In genomic region chr13:113245858-113246791, GRCh38 we compare ENCODE assay signal across 15 cellular contexts. TPM values are rescaled to one million over a fixed set of nuclear protein-coding genes. Genes with fewer than 3 reads are reported as not detected.
DNase-seq lines count a peak whose midpoint lies in the region; ATAC-seq, FAIRE-seq and TF ChIP-seq lines count a peak whose summit lies in the region.
"Had no signal": no experiment of that assay in that cellular context is flagged by ENCODE, and none has a peak within 500 bp of the region (broad histone marks: within the 10 kb centered on the region; RNA-seq: fewer than 3 reads in every experiment).

No MANE protein-coding gene starts in this region.

- POLR2A ChIA-PET in AG04449 (lab: Yijun Ruan, JAX) (no interaction called here), HCT116 (lab: Charles Lee) (no interaction called here), K562 (lab: Yijun Ruan, JAX) (no interaction called here)

- TF ChIP-seq POLR2A in HCT116 (IDR thresholded peaks at IDR 0.05; ENCODE audit: borderline replicate concordance, extremely low read depth, insufficient read depth, insufficient read length) (no peak), K562 (conservative IDR thresholded peaks at IDR 0.05) (no peak)

- no peaks in the 10 kb centered on the region for H3K4me1 Mint-ChIP-seq in activated T-cell treated with anti-CD3 and anti-CD28 coated beads, Interleukin-2, amount 50 U/mL, for 24 hours (ENCODE audit: low read depth)
- H3K4me1 Mint-ChIP-seq: immature natural killer cell had no signal

- ATAC-seq in HCT116 (peak; percentile 77), K562 (peak; percentile 72), left lung (peak; percentile 94), GM18861 (IDR thresholded peaks at IDR 0.05; ENCODE audit: unreplicated experiment) (no peak), GM18907 (IDR thresholded peaks at IDR 0.05; ENCODE audit: unreplicated experiment) (no peak)

- H3K9me3 ChIP-seq in HCT116 (ENCODE audit: control insufficient read depth in 1 of 2, insufficient read depth in 1 of 2, low read depth in 1 of 2, low read length in 2 of 2), result no peaks in the 10 kb centered on the region
- no peaks in the 10 kb centered on the region for H3K9me3 ChIP-seq in K562 (replicated peaks; ENCODE audit: control insufficient read depth, insufficient read depth, low read depth, low read length)
- H3K9me3 ChIP-seq in left lung, result no peaks in the 10 kb centered on the region
- H3K9me3 ChIP-seq: BLaER1 treated with 17β-estradiol and CSF1 and Interleukin-3, amounts not matched to agents 10 nM and 100 nM had no signal

- H2AFZ ChIP-seq in HCT116 (ENCODE audit: low read depth, low read length, poor library complexity, severe bottlenecking), result no peak overlapping the region
- no peak overlapping the region for H2AFZ ChIP-seq in K562 (ENCODE audit: low read depth, low read length)

- 69% methylated on average over 8 of the region's 10 CpGs for whole genome bisulfite sequencing in K562 (ENCODE audit: insufficient coverage, low coverage, missing lambda C conversion rate)

- H3K9me3 Mint-ChIP-seq in activated T-cell treated with anti-CD3 and anti-CD28 coated beads, Interleukin-2, amount 50 U/mL, for 24 hours, result no peaks in the 10 kb centered on the region
- H3K9me3 Mint-ChIP-seq: immature natural killer cell had no signal

- H3K4me1 ChIP-seq in HCT116 (ENCODE audit: control insufficient read depth in 1 of 2, insufficient read depth in 2 of 2, low read length in 2 of 2), result no peaks in the 10 kb centered on the region
- no peaks in the 10 kb centered on the region for H3K4me1 ChIP-seq in K562 (replicated peaks in 1 of 2; ENCODE audit: control insufficient read depth in 2 of 2, insufficient read depth in 2 of 2, low read length in 2 of 2)
- no peaks in the 10 kb centered on the region for H3K4me1 ChIP-seq in left lung
- H3K4me1 ChIP-seq: BLaER1 treated with 17β-estradiol and CSF1 and Interleukin-3, amounts not matched to agents 10 nM and 100 nM had no signal

- in situ Hi-C loops in K562 (cut with MboI), result no loop called here

- RAD21 ChIA-PET in HCT116 (lab: Charles Lee; ENCODE audit: low non-redundant PET in 1 of 2, low total read pairs in 2 of 2, uncharacterized antibody in 2 of 2, unreplicated experiment in 2 of 2), result no interaction called here

- FAIRE-seq in K562 (lab: Jason Lieb, UNC), result no peak
- FAIRE-seq: GM12892 had no signal

- H3K9ac ChIP-seq in HCT116 (ENCODE audit: low read length), result no peak overlapping the region
- no peak overlapping the region for H3K9ac ChIP-seq in K562 (ENCODE audit: insufficient read depth in 1 of 2, low read depth in 2 of 2, low read length in 2 of 2)
- H3K9ac ChIP-seq: BLaER1 treated with 17β-estradiol and CSF1 and Interleukin-3, amounts not matched to agents 10 nM and 100 nM had no signal

- no peaks in the 10 kb centered on the region for H3K9me1 ChIP-seq in K562 (ENCODE audit: control insufficient read depth, insufficient read depth, low read length)

- H3K27ac ChIP-seq in HCT116 (ENCODE audit: low read depth, low read length) (no peak overlapping the region), K562 (ENCODE audit: extremely low read depth, low read depth, low read length) (no peak overlapping the region), left lung (no peak overlapping the region)
- H3K27ac ChIP-seq: BLaER1 treated with 17β-estradiol and CSF1 and Interleukin-3, amounts not matched to agents 10 nM and 100 nM had no signal

- no peak overlapping the region for H3K4me3 Mint-ChIP-seq in activated T-cell treated with anti-CD3 and anti-CD28 coated beads, Interleukin-2, amount 50 U/mL, for 24 hours
- H3K4me3 Mint-ChIP-seq: immature natural killer cell had no signal

- BruUV-seq in HCT116 (replicated peaks; lab: Mats Ljungman, UMichigan), result no TSS peak
- no TSS peak for BruUV-seq in K562 (replicated peaks; lab: Mats Ljungman, UMichigan)

- peaks cover 42 to 69% of the 10 kb centered on the region in 2 experiments for H3K36me3 ChIP-seq in HCT116 (ENCODE audit: control insufficient read depth in 1 of 2, insufficient read depth in 2 of 2, low read length in 2 of 2)
- H3K36me3 ChIP-seq in K562 (ENCODE audit: control insufficient read depth, insufficient read depth, low read length), result peaks cover 92% of the 10 kb centered on the region; the same call in 2 of the 3 replicates
- peaks cover 2 to 100% of the 10 kb centered on the region in 2 donors for H3K36me3 ChIP-seq in left lung

- peak; percentile 34; the same call in 1 of the 2 replicates for TF ChIP-seq RAD21 in HCT116 (IDR thresholded peaks at IDR 0.05; ENCODE audit: low read depth)
- peak in 1 of 2 experiments; percentile 35; a peak in 2 of 4 replicates for TF ChIP-seq RAD21 in K562 (CRISPR knock-in tag; conservative IDR thresholded peaks at IDR 0.05 in 1 of 2, IDR thresholded peaks at IDR 0.05 in 1 of 2)

- H3K27me3 ChIP-seq in HCT116 (ENCODE audit: insufficient read depth, low read length) (no peaks in the 10 kb centered on the region), K562 (ENCODE audit: control insufficient read depth in 2 of 2, insufficient read depth in 2 of 2, low read length in 2 of 2) (no peaks in the 10 kb centered on the region), left lung (no peaks in the 10 kb centered on the region)
- H3K27me3 ChIP-seq: BLaER1 treated with 17β-estradiol and CSF1 and Interleukin-3, amounts not matched to agents 10 nM and 100 nM had no signal

- no peaks in the 10 kb centered on the region for H3K79me2 ChIP-seq in HCT116 (ENCODE audit: insufficient read depth, low read length)
- no peaks in the 10 kb centered on the region for H3K79me2 ChIP-seq in K562 (ENCODE audit: control insufficient read depth, insufficient read depth, low read length)

- H3K36me3 Mint-ChIP-seq in activated T-cell treated with anti-CD3 and anti-CD28 coated beads, Interleukin-2, amount 50 U/mL, for 24 hours (ENCODE audit: low read depth), result peaks cover 99% of the 10 kb centered on the region

- DNase-seq in AG04449 (ENCODE audit: low read depth, low spot score) (no peak), HCT116 (ENCODE audit: low read depth, low spot score) (no peak), K562 (ENCODE audit: extremely low read depth in 1 of 4, low spot score in 3 of 4) (peak in 2 of 4 experiments; percentile 22 to 32), left lung (peak in 1 of 2 donors; percentile 65), NCI-H82 treated with DMSO at 0.1 percent for 48 hours (lab: John Stamatoyannopoulos, UW; ENCODE audit: unreplicated experiment) (no peak)
- DNase-seq in activated T-cell treated with anti-CD3 and anti-CD28 coated beads, Interleukin-2, amount 50 U/mL, for 24 hours, result no peak
- DNase-seq: activated CD4-positive, alpha-beta T cell treated with anti-CD3 and anti-CD28 coated beads for 48 hours; activated naive CD4-positive, alpha-beta T cell treated with Interleukin-2 at 50 U/mL for 16 hours; immature natural killer cell; NCI-H2227 treated with DMSO at 0.1 percent for 48 hours; SHP77 treated with DMSO at 0.1 percent for 48 hours had no signal

- H4K20me1 ChIP-seq in HCT116 (ENCODE audit: insufficient read depth) (no peaks in the 10 kb centered on the region), K562 (replicated peaks; ENCODE audit: control insufficient read depth, insufficient read depth, low read length) (no peaks in the 10 kb centered on the region)

- TF ChIP-seq EP300 in K562 (IDR thresholded peaks at IDR 0.05; ENCODE audit: low read length), result no peak

- CTCF ChIA-PET in AG04449 (lab: Yijun Ruan, JAX), result no interaction called here
- CTCF ChIA-PET in HCT116 (lab: Charles Lee), result interaction anchor here (1.0 kb wide), 1 partner anchor 12 kb away, joined by 3 read pairs; no protein-coding TSS in a partner anchor
- CTCF ChIA-PET in K562 (lab: Yijun Ruan, JAX; ENCODE audit: low intra/inter-chr PET ratio), result interaction anchor here (1.3 kb wide), 1 partner anchor 148 kb away, joined by 6 read pairs; no protein-coding TSS in a partner anchor

- H3K27ac Mint-ChIP-seq in activated T-cell treated with anti-CD3 and anti-CD28 coated beads, Interleukin-2, amount 50 U/mL, for 24 hours, result no peak overlapping the region

- no peaks in the 10 kb centered on the region for H3K9me2 ChIP-seq in HCT116 (ENCODE audit: insufficient read depth)

- H3K27me3 Mint-ChIP-seq in activated T-cell treated with anti-CD3 and anti-CD28 coated beads, Interleukin-2, amount 50 U/mL, for 24 hours, result no peaks in the 10 kb centered on the region

- intact Hi-C loops in HCT116 (cut with micrococcal nuclease), result no loop called here
- intact Hi-C loops in K562 (cut with micrococcal nuclease), result no loop called here
- intact Hi-C loops in left lung (cut with DNase I), result no loop called here

- TF ChIP-seq CTCF in AG04449 (IDR thresholded peaks at IDR 0.05; ENCODE audit: insufficient read depth, low read length, missing control alignments) (peak; percentile 25), HCT116 (IDR thresholded peaks at IDR 0.05 in 2 of 3, conservative IDR thresholded peaks at IDR 0.05 in 1 of 3; ENCODE audit: borderline replicate concordance in 1 of 3, insufficient read depth in 1 of 3, low read depth in 2 of 3, low read length in 2 of 3) (peak; percentile 23 to 52 (median 50); a peak in 4 of 6 replicates), K562 (IDR thresholded peaks at IDR 0.05 in 2 of 3, conservative IDR thresholded peaks at IDR 0.05 in 1 of 3; ENCODE audit: insufficient read depth in 2 of 3, low read depth in 1 of 3, low read length in 3 of 3) (peak; percentile 40 to 56 (median 46); a peak in 5 of 6 replicates), left lung (IDR thresholded peaks at IDR 0.05) (peak; percentile 24 to 35)

- no peak overlapping the region for H3K4me3 ChIP-seq in AG04449 (ENCODE audit: low read depth, low read length)
- no peak overlapping the region for H3K4me3 ChIP-seq in HCT116 (replicated peaks in 1 of 2; ENCODE audit: low read depth in 1 of 2, low read length in 2 of 2)
- no peak overlapping the region for H3K4me3 ChIP-seq in K562
- no peak overlapping the region for H3K4me3 ChIP-seq in left lung
- H3K4me3 ChIP-seq: BLaER1 treated with 17β-estradiol and CSF1 and Interleukin-3, amounts not matched to agents 10 nM and 100 nM had no signal

- no peak overlapping the region for H3K4me2 ChIP-seq in HCT116 (ENCODE audit: low read length)
- no peak overlapping the region for H3K4me2 ChIP-seq in K562 (ENCODE audit: insufficient read depth, low read length)
- H3K4me2 ChIP-seq: BLaER1 treated with 17β-estradiol and CSF1 and Interleukin-3, amounts not matched to agents 10 nM and 100 nM had no signal

RNA-seq across cellular contexts. Expression of gene CUL4A, which starts 36.7 kb away (rescaled TPM):
- total RNA-seq in HCT116 (2021; ENCODE audit: unreplicated experiment), result 76.5 TPM
- polyA plus RNA-seq in HCT116 (2012), result 41.6 and 42.5 TPM in 2 replicates
- 110 and 115 TPM in 2 replicates for total RNA-seq in K562 (2011; cell fraction: chromatin; rRNA removed; ENCODE audit: low replicate concordance)
- 60.2 and 66.6 TPM in 2 replicates for total RNA-seq in K562 (2011; cell fraction: nucleolus; rRNA removed)
- 81.5 and 85.5 TPM in 2 replicates for total RNA-seq in K562 (2011; cell fraction: nucleoplasm; rRNA removed)
- 92.0 and 102 TPM in 2 replicates for total RNA-seq in K562 (2014; rRNA removed)
- 63.2 and 75.6 TPM in 2 replicates for total RNA-seq in K562 (2014; rRNA removed; fragmentation: Illumina TruSeq; extraction: Trizol)
- total RNA-seq in K562 (2015; rRNA removed; fragmentation: Illumina TruSeq; extraction: Trizol), result 63.8 and 68.1 TPM in 2 replicates
- total RNA-seq in K562 (2021), result 75.8 and 79.7 TPM in 2 replicates
- 42.9 and 47.9 TPM in 2 replicates for polyA plus RNA-seq in K562 (2011; rRNA removed)
- polyA plus RNA-seq in K562 (2011; cell fraction: cytosol; rRNA removed), result 32.4 and 43.0 TPM in 2 replicates
- 56.6 and 68.3 TPM in 2 replicates for polyA plus RNA-seq in K562 (2011; cell fraction: nucleus; rRNA removed)
- 39.6 and 53.2 TPM in 2 replicates for polyA plus RNA-seq in K562 (2012)
- 60.8 and 62.9 TPM in 2 replicates for polyA plus RNA-seq in K562 (2014; fragmentation: Illumina TruSeq; extraction: Trizol)
- 10 to 100 TPM; 21.1 to 27.1 TPM for polyA plus RNA-seq in K562 (2014; fragmentation: Nextera tagmentation; extraction: Ambion mirVana)
- 65.7 and 70.8 TPM in 2 replicates for polyA plus RNA-seq in K562 (2014; rRNA removed)
- polyA minus RNA-seq in K562 (2011; rRNA and poly(A)+ RNA removed), result 40.1 and 49.1 TPM in 2 replicates
- polyA minus RNA-seq in K562 (2011; cell fraction: cytosol; rRNA and poly(A)+ RNA removed), result 28.3 and 31.6 TPM in 2 replicates
- 31.1 and 34.1 TPM in 2 replicates for polyA minus RNA-seq in K562 (2011; cell fraction: nucleus; rRNA and poly(A)+ RNA removed)
- 10 to 100 TPM; 48.0 to 63.9 TPM for total RNA-seq in left lung

RNA-seq across cellular contexts. Expression of gene PCID2, which starts 37.7 kb away (rescaled TPM):
- total RNA-seq in HCT116 (2021; ENCODE audit: unreplicated experiment) (73.3 TPM), K562 (2014; rRNA removed) (39.6 and 45.0 TPM in 2 replicates), K562 (2014; rRNA removed; fragmentation: Illumina TruSeq; extraction: Trizol) (59.6 and 60.7 TPM in 2 replicates), K562 (2015; rRNA removed; fragmentation: Illumina TruSeq; extraction: Trizol) (44.0 and 46.0 TPM in 2 replicates), K562 (2021) (44.0 and 47.8 TPM in 2 replicates), left lung (10 to 100 TPM; 30.5 to 41.0 TPM)
- polyA plus RNA-seq in HCT116 (2012), result 51.0 and 56.6 TPM in 2 replicates
- 154 and 191 TPM in 2 replicates for total RNA-seq in K562 (2011; cell fraction: chromatin; rRNA removed; ENCODE audit: low replicate concordance)
- 77.9 and 86.1 TPM in 2 replicates for total RNA-seq in K562 (2011; cell fraction: nucleolus; rRNA removed)
- 112 and 117 TPM in 2 replicates for total RNA-seq in K562 (2011; cell fraction: nucleoplasm; rRNA removed)
- polyA plus RNA-seq in K562 (2011; rRNA removed) (103 and 117 TPM in 2 replicates), K562 (2014; fragmentation: Illumina TruSeq; extraction: Trizol) (48.1 and 49.5 TPM in 2 replicates), K562 (2014; fragmentation: Nextera tagmentation; extraction: Ambion mirVana) (10 to 100 TPM; 67.8 to 87.4 TPM), K562 (2014; rRNA removed) (60.8 and 61.7 TPM in 2 replicates)
- 36.6 and 57.4 TPM in 2 replicates for polyA plus RNA-seq in K562 (2011; cell fraction: cytosol; rRNA removed)
- polyA plus RNA-seq in K562 (2011; cell fraction: nucleus; rRNA removed), result 134 and 157 TPM in 2 replicates
- 36.5 and 36.6 TPM in 2 replicates for polyA plus RNA-seq in K562 (2012)
- polyA minus RNA-seq in K562 (2011; rRNA and poly(A)+ RNA removed), result 77.6 and 85.6 TPM in 2 replicates
- 29.1 and 34.3 TPM in 2 replicates for polyA minus RNA-seq in K562 (2011; cell fraction: cytosol; rRNA and poly(A)+ RNA removed)
- 61.9 and 99.0 TPM in 2 replicates for polyA minus RNA-seq in K562 (2011; cell fraction: nucleus; rRNA and poly(A)+ RNA removed)

RNA-seq across cellular contexts. Expression of gene LAMP1, which starts 50.9 kb away (rescaled TPM):
- 158 TPM for total RNA-seq in HCT116 (2021; ENCODE audit: unreplicated experiment)
- 131 and 133 TPM in 2 replicates for polyA plus RNA-seq in HCT116 (2012)
- total RNA-seq in K562 (2011; cell fraction: chromatin; rRNA removed; ENCODE audit: low replicate concordance), result 39.3 and 68.8 TPM in 2 replicates
- total RNA-seq in K562 (2011; cell fraction: nucleolus; rRNA removed), result 77.8 and 96.6 TPM in 2 replicates
- 63.7 and 74.4 TPM in 2 replicates for total RNA-seq in K562 (2011; cell fraction: nucleoplasm; rRNA removed)
- total RNA-seq in K562 (2014; rRNA removed), result 30.9 and 32.5 TPM in 2 replicates
- total RNA-seq in K562 (2014; rRNA removed; fragmentation: Illumina TruSeq; extraction: Trizol), result 19.5 and 22.1 TPM in 2 replicates
- total RNA-seq in K562 (2015; rRNA removed; fragmentation: Illumina TruSeq; extraction: Trizol), result 34.8 and 35.6 TPM in 2 replicates
- total RNA-seq in K562 (2021), result 63.7 and 70.1 TPM in 2 replicates
- polyA plus RNA-seq in K562 (2011; rRNA removed), result 23.2 and 27.6 TPM in 2 replicates
- 15.1 and 27.9 TPM in 2 replicates for polyA plus RNA-seq in K562 (2011; cell fraction: cytosol; rRNA removed)
- 16.6 and 19.4 TPM in 2 replicates for polyA plus RNA-seq in K562 (2011; cell fraction: nucleus; rRNA removed)
- 54.3 and 67.2 TPM in 2 replicates for polyA plus RNA-seq in K562 (2012)
- 31.5 and 40.4 TPM in 2 replicates for polyA plus RNA-seq in K562 (2014; fragmentation: Illumina TruSeq; extraction: Trizol)
- polyA plus RNA-seq in K562 (2014; fragmentation: Nextera tagmentation; extraction: Ambion mirVana), result 1 to 10 TPM; 2.2 to 2.5 TPM
- polyA plus RNA-seq in K562 (2014; rRNA removed), result 28.7 and 30.5 TPM in 2 replicates
- polyA minus RNA-seq in K562 (2011; rRNA and poly(A)+ RNA removed), result 18.6 and 26.5 TPM in 2 replicates
- 20.0 and 28.4 TPM in 2 replicates for polyA minus RNA-seq in K562 (2011; cell fraction: cytosol; rRNA and poly(A)+ RNA removed)
- polyA minus RNA-seq in K562 (2011; cell fraction: nucleus; rRNA and poly(A)+ RNA removed), result 5.0 and 7.4 TPM in 2 replicates
- 100 to 1,000 TPM; 314 to 374 TPM for total RNA-seq in left lung

Comparison
In these comparisons a context has a peak if more than half of its experiments do, and no peak if none do; other contexts are left out.
1. ATAC-seq: peak in HCT116 (single experiment), K562 (single experiment) and left lung (single experiment); none in GM18861 (single experiment) and GM18907 (single experiment).
2. Peak in every context shown above with its lines, with median percentiles within 50 percentile points of each other: CTCF ChIP-seq.